Comparison of ENCODE assay signal across 18 cellular contexts in the genomic region with DNA sequence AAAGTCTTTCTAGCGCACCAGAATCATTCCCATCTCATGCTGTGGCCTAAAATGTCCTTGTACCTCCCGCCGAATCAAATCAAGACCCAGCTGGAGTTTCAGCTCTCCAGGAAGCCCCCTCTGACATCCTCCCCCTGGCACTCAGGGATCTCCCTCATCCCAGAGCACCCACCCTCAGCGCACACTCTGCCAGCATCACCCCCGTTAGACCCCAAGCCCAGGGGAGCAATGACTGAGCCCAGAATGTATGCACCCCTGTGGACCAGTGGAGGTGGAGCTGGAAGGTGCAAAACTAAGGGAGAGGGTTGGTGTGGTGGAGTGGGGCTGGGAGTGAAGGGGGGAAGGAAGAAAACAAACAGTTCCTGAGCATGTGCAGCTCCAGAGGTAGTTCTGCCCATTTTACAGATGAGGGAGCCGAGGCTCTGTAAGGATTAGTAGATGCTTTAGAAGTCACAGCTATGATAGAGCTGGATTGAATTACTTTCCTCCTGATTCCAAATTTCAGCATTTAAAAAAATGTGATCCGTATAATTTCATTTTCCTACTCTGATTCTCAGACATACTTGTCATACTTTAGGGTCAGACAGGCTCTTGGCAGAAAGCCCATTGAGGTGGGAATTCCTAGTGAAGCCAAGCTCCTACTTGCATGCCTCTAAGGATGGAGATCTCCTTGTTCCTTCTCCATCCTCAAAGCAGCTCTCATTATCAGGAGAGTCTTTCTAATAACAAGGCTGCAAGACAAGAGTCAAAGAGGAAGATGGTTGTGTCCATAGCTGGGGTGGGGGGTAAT.
"Had no signal": no experiment of that assay in that cellular context is flagged by ENCODE, and none has a peak within 500 bp of the region (broad histone marks: within the 10 kb centered on the region; RNA-seq: fewer than 3 reads in every experiment).

No MANE protein-coding gene starts in this region.

- H3K27ac ChIP-seq: body of pancreas, heart left ventricle, parathyroid adenoma, SK-N-MC, WERI-Rb-1 had no signal

- FAIRE-seq: frontal cortex, small intestine had no signal

- DNase-seq: activated CD4-positive, alpha-beta memory T cell treated with anti-CD3 and anti-CD28 coated beads for 36 hours; activated CD4-positive, alpha-beta T cell treated with anti-CD3 and anti-CD28 coated beads for 36 hours; activated CD8-positive, alpha-beta memory T cell treated with anti-CD3 and anti-CD28 coated beads, Interleukin-2, amount 10 ng/mL, durations not matched to agents 7 days and 5 days; activated naive CD4-positive, alpha-beta T cell treated with anti-CD3 and anti-CD28 coated beads, Interleukin-2, amount 10 ng/mL, durations not matched to agents 7 days and 5 days; activated T-cell treated with anti-CD3 and anti-CD28 coated beads, Interleukin-2, amount 50 U/mL, for 1 hour; body of pancreas; dermis blood vessel endothelial cell; effector memory CD8-positive, alpha-beta T cell; midbrain; small intestine; stimulated activated CD4-positive, alpha-beta T cell treated with anti-CD3 and anti-CD28 coated beads, Interleukin-4, amount 100 ng/mL, for 24 hours; stimulated activated naive CD4-positive, alpha-beta T cell; WERI-Rb-1 had no signal

- H3K4me3 ChIP-seq: body of pancreas, heart left ventricle, SK-N-MC had no signal

- H3K9me3 ChIP-seq: body of pancreas had no signal

- H3K36me3 ChIP-seq: heart left ventricle, WERI-Rb-1 had no signal

- H3K27me3 ChIP-seq: body of pancreas had no signal

- ATAC-seq: activated CD4-positive, alpha-beta T cell treated with anti-CD3 and anti-CD28 coated beads for 36 hours; activated CD8-positive, alpha-beta memory T cell treated with anti-CD3 and anti-CD28 coated beads, Interleukin-2, amount 10 ng/mL, durations not matched to agents 7 days and 5 days; body of pancreas; effector memory CD8-positive, alpha-beta T cell; heart left ventricle; left lobe of liver had no signal

- H3K9ac ChIP-seq: parathyroid adenoma had no signal

- H2AFZ ChIP-seq: parathyroid adenoma had no signal

- H3K4me1 ChIP-seq: body of pancreas, parathyroid adenoma had no signal

- H3K79me2 ChIP-seq: parathyroid adenoma had no signal
